ENCODE assay signal across 8 cellular contexts in the genomic region with DNA sequence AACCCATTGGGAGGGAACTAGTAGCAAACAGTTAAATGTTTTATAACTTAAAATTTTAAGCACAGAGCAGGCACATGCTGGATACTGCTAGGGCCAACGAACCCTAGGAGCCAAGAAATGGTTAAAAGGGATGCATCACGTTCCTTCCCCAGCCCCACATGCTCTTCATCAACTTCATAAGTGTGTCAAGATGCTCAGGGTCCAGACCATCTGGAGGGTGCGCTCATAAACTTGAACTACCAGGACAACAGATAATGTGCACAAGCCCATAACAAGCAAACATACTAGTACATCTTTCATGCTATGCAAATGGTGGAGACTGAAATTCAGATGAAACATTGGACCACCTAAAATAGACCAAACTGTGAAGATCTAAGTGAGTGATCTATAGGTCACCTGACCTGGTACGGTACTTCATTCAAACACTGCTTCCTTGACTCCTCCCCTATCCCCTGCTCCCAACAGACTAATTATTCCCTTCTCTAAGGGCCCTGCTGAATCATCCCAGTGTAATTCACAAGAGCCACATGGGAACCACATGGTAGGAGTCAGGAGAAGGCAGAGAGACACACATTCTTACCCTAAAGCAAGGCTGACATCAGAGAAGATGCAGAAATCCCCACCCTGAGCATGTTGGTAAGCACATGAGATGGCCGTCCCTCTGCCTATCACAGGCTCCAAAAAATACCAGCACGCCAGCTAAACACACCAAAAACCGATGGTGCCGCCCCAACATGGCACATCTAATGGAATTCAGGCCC.
DNase-seq lines count a peak whose midpoint lies in the region; ATAC-seq and TF ChIP-seq lines count a peak whose summit lies in the region.

No MANE protein-coding gene starts in this region.

- no peak for TF ChIP-seq POLR2A in breast epithelium (IDR thresholded peaks at IDR 0.05)
- TF ChIP-seq POLR2A in body of pancreas (IDR thresholded peaks at IDR 0.05), result no peak

- no peaks in the 10 kb centered on the region for H3K9me3 Mint-ChIP-seq in CD8-positive, alpha-beta memory T cell
- H3K9me3 Mint-ChIP-seq in naive B cell (no peaks in the 10 kb centered on the region), type B pancreatic cell (no peaks in the 10 kb centered on the region)

- peak overlapping the region; percentile 93 to 99 (median 98) for H3K27ac Mint-ChIP-seq in CD8-positive, alpha-beta memory T cell
- H3K27ac Mint-ChIP-seq in naive B cell (peak overlapping the region; percentile 40 to 95 (median 90)), type B pancreatic cell (no peak overlapping the region)

- peaks cover 100% of the 10 kb centered on the region for H3K4me1 ChIP-seq in CD8-positive, alpha-beta memory T cell (ENCODE audit: insufficient read depth, low read length)
- H3K4me1 ChIP-seq in breast epithelium (peaks cover 7 to 32% of the 10 kb centered on the region in 2 donors), body of pancreas (peaks cover 32% of the 10 kb centered on the region)

- CTCF ChIA-PET in CD8-positive, alpha-beta memory T cell (lab: Charles Lee), result interaction anchor here (0.9 to 3.4 kb wide), 11 partner anchors 9 to 204 kb away, joined by 4 to 22 read pairs (median 5); no protein-coding TSS in a partner anchor

- POLR2A ChIA-PET in CD8-positive, alpha-beta memory T cell (lab: Charles Lee), result interaction anchor here (1.2 to 3.8 kb wide), 8 partner anchors 10 to 127 kb away, joined by 3 to 33 read pairs (median 5); no protein-coding TSS in a partner anchor

- peak overlapping the region; percentile 81 to 99 (median 98) for H3K4me3 Mint-ChIP-seq in CD8-positive, alpha-beta memory T cell
- H3K4me3 Mint-ChIP-seq in naive B cell (peak overlapping the region; percentile 51 to 84 (median 77)), type B pancreatic cell (no peak overlapping the region)

- intact Hi-C loops in breast epithelium (cut with DNase I; ENCODE audit: low total_unique reads), result no loop called here
- intact Hi-C loops in body of pancreas (cut with DNase I), result no loop called here

- DNase-seq in CD8-positive, alpha-beta memory T cell, result peak in 3 of 5 donors; percentile 47 to 70 (median 65)
- DNase-seq in NAMALWA (ENCODE audit: low spot score) (peak; percentile 39), breast epithelium (ENCODE audit: low spot score in 2 of 2) (no peak), naive B cell (no peak), iPS-NIHi11 (ENCODE audit: low spot score) (no peak), body of pancreas (no peak), type B pancreatic cell (ENCODE audit: extremely low spot score, unreplicated experiment) (no peak)

- no peaks in the 10 kb centered on the region for H3K27me3 ChIP-seq in CD8-positive, alpha-beta memory T cell (ENCODE audit: insufficient read depth, low read length, poor library complexity, severe bottlenecking)
- H3K27me3 ChIP-seq in breast epithelium, result no peaks in the 10 kb centered on the region
- H3K27me3 ChIP-seq in body of pancreas, result no peaks in the 10 kb centered on the region

- ATAC-seq in naive B cell (ENCODE audit: low read depth in 2 of 2) (peak; percentile 39 to 45), GM21619 (IDR thresholded peaks at IDR 0.05; ENCODE audit: unreplicated experiment) (no peak), body of pancreas (no peak)

- TF ChIP-seq CTCF in breast epithelium (IDR thresholded peaks at IDR 0.05) (no peak), body of pancreas (IDR thresholded peaks at IDR 0.05) (no peak), type B pancreatic cell (conservative IDR thresholded peaks at IDR 0.05) (no peak)

- 75 to 79% methylated on average over 8 of the region's 8 CpGs for WGBS in body of pancreas, 2 donors

- peak overlapping the region; percentile 37 for H3K4me3 ChIP-seq in CD8-positive, alpha-beta memory T cell (ENCODE audit: low read length)
- no peak overlapping the region for H3K4me3 ChIP-seq in breast epithelium
- H3K4me3 ChIP-seq in body of pancreas, result no peak overlapping the region

- H3K9me3 ChIP-seq in CD8-positive, alpha-beta memory T cell (ENCODE audit: low read length), result no peaks in the 10 kb centered on the region
- H3K9me3 ChIP-seq in breast epithelium (no peaks in the 10 kb centered on the region), body of pancreas (no peaks in the 10 kb centered on the region)

- H3K4me1 Mint-ChIP-seq in CD8-positive, alpha-beta memory T cell, result peaks cover 98 to 100% (median 99%) of the 10 kb centered on the region in 3 donors
- H3K4me1 Mint-ChIP-seq in naive B cell (peaks cover 90 to 99% (median 98%) of the 10 kb centered on the region in 3 donors), type B pancreatic cell (ENCODE audit: unreplicated experiment) (peaks cover 63% of the 10 kb centered on the region)

- H3K36me3 ChIP-seq in CD8-positive, alpha-beta memory T cell (ENCODE audit: insufficient read depth, low read length), result peaks cover 30% of the 10 kb centered on the region
- H3K36me3 ChIP-seq in breast epithelium (no peaks in the 10 kb centered on the region), body of pancreas (replicated peaks in 1 of 2; ENCODE audit: insufficient read depth in 1 of 2, low read depth in 2 of 2) (no peaks in the 10 kb centered on the region)

- peaks cover 13 to 91% (median 36%) of the 10 kb centered on the region in 3 donors for H3K36me3 Mint-ChIP-seq in CD8-positive, alpha-beta memory T cell
- H3K36me3 Mint-ChIP-seq in naive B cell (peaks cover 17 to 33% of the 10 kb centered on the region in 2 donors), type B pancreatic cell (peaks cover 12% of the 10 kb centered on the region)

- H3K27ac ChIP-seq in CD8-positive, alpha-beta memory T cell (ENCODE audit: low read depth, low read length), result peak overlapping the region; percentile 44
- peak overlapping the region; percentile 35 to 76 for H3K27ac ChIP-seq in breast epithelium
- no peak overlapping the region for H3K27ac ChIP-seq in body of pancreas

- H3K27me3 Mint-ChIP-seq in CD8-positive, alpha-beta memory T cell, result peaks cover 0 to 2% of the 10 kb centered on the region in 2 donors
- no peaks in the 10 kb centered on the region for H3K27me3 Mint-ChIP-seq in naive B cell
- H3K27me3 Mint-ChIP-seq in type B pancreatic cell, result peaks cover 4% of the 10 kb centered on the region

Comparison
In these comparisons a context has a peak if more than half of its experiments do, and no peak if none do; other contexts are left out.
1. DNase-seq: peak in CD8-positive, alpha-beta memory T cell (3 of 5) and NAMALWA (single experiment); none in breast epithelium (0 of 2), naive B cell (single experiment), iPS-NIHi11 (single experiment), body of pancreas (0 of 4) and type B pancreatic cell (single experiment).
2. H3K27ac ChIP-seq: peak in CD8-positive, alpha-beta memory T cell (single experiment) and breast epithelium (2 of 2); none in body of pancreas (0 of 4).
3. ATAC-seq: peak in naive B cell (2 of 2); none in GM21619 (single experiment) and body of pancreas (single experiment).